Comparison of ENCODE assay signal across 1 cellular context in the genomic region with DNA sequence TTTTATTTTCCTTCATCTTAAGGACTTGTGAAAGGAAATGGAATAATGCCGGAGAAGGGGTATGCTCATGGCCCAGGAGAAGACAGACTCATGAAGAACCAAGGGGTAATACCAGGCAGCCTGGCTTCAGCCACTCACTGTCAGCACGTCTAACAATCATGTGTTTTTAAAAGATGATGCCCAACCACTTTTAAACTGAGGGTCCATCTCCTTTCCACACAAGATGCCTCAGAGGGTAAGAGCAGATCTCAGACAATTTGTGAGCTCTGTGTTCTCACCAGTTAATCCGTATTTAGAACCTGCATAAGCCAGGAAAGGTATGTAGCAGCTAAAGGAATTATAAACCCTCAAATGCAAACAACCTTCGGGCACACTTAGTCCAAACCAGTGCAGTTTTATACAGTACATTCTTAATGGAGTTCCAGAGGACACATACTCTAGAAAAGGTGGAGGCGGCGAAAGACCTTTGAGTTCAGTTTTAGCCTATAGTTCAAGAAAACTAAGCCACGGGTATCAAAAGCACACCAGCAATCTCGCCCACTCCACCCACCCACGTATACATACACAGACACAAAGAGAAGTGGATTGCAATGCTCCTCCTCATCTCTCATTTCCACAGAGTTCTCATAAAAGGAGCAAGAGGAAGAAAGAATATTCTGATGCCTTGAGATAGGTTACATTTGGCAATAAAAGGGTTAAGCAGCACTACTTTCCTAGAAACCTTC.
TF ChIP-seq lines count a peak whose summit lies in the region.

No MANE protein-coding gene starts in this region.

TF ChIP-seq in HCT116, 20 proteins besides CTCF, POLR2A, EP300 and RAD21 (continued from another document):
- TF ChIP-seq EZH2phosphoT487 (IDR thresholded peaks at IDR 0.05; ENCODE audit: borderline replicate concordance) (no peak), YY1 (IDR thresholded peaks at IDR 0.05; ENCODE audit: extremely low read depth, insufficient replicate concordance, low read depth, low read length) (no peak), POLR2AphosphoS5 (IDR thresholded peaks at IDR 0.05; ENCODE audit: low read depth, low read length) (no peak), SP1 (IDR thresholded peaks at IDR 0.05; ENCODE audit: low read depth) (no peak), SIN3A (IDR thresholded peaks at IDR 0.05; ENCODE audit: low read depth) (no peak), TCF7L2 (IDR thresholded peaks at IDR 0.05; ENCODE audit: borderline replicate concordance, extremely low read depth, insufficient read depth, insufficient read length) (no peak), CEBPB (IDR thresholded peaks at IDR 0.05; ENCODE audit: low read depth) (no peak), ZNF274 (IDR thresholded peaks at IDR 0.05; ENCODE audit: low read depth, low read length) (no peak), ELF1 (IDR thresholded peaks at IDR 0.05; ENCODE audit: borderline replicate concordance, low read depth) (no peak), CBX3 (IDR thresholded peaks at IDR 0.05; ENCODE audit: low read depth) (no peak), EGR1 (IDR thresholded peaks at IDR 0.05; ENCODE audit: low read depth) (no peak)
- TF ChIP-seq, protein P1, sequence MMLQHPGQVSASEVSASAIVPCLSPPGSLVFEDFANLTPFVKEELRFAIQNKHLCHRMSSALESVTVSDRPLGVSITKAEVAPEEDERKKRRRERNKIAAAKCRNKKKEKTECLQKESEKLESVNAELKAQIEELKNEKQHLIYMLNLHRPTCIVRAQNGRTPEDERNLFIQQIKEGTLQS (IDR thresholded peaks at IDR 0.05), result no peak
- TF ChIP-seq, protein P2, sequence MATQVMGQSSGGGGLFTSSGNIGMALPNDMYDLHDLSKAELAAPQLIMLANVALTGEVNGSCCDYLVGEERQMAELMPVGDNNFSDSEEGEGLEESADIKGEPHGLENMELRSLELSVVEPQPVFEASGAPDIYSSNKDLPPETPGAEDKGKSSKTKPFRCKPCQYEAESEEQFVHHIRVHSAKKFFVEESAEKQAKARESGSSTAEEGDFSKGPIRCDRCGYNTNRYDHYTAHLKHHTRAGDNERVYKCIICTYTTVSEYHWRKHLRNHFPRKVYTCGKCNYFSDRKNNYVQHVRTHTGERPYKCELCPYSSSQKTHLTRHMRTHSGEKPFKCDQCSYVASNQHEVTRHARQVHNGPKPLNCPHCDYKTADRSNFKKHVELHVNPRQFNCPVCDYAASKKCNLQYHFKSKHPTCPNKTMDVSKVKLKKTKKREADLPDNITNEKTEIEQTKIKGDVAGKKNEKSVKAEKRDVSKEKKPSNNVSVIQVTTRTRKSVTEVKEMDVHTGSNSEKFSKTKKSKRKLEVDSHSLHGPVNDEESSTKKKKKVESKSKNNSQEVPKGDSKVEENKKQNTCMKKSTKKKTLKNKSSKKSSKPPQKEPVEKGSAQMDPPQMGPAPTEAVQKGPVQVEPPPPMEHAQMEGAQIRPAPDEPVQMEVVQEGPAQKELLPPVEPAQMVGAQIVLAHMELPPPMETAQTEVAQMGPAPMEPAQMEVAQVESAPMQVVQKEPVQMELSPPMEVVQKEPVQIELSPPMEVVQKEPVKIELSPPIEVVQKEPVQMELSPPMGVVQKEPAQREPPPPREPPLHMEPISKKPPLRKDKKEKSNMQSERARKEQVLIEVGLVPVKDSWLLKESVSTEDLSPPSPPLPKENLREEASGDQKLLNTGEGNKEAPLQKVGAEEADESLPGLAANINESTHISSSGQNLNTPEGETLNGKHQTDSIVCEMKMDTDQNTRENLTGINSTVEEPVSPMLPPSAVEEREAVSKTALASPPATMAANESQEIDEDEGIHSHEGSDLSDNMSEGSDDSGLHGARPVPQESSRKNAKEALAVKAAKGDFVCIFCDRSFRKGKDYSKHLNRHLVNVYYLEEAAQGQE (IDR thresholded peaks at IDR 0.05; ENCODE audit: low read depth), result no peak
- TF ChIP-seq, protein P3, sequence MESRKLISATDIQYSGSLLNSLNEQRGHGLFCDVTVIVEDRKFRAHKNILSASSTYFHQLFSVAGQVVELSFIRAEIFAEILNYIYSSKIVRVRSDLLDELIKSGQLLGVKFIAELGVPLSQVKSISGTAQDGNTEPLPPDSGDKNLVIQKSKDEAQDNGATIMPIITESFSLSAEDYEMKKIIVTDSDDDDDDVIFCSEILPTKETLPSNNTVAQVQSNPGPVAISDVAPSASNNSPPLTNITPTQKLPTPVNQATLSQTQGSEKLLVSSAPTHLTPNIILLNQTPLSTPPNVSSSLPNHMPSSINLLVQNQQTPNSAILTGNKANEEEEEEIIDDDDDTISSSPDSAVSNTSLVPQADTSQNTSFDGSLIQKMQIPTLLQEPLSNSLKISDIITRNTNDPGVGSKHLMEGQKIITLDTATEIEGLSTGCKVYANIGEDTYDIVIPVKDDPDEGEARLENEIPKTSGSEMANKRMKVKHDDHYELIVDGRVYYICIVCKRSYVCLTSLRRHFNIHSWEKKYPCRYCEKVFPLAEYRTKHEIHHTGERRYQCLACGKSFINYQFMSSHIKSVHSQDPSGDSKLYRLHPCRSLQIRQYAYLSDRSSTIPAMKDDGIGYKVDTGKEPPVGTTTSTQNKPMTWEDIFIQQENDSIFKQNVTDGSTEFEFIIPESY (IDR thresholded peaks at IDR 0.05; ENCODE audit: extremely low read depth, insufficient replicate concordance, low read length), result no peak
